Comparison of ENCODE assay signal across 10 cellular contexts in genomic region chr1:206679738-206680211, GRCh38.
A peak's percentile ranks its signal among the peaks of the same experiment; 100 is the strongest.
DNase-seq lines count a peak whose midpoint lies in the region; ATAC-seq and FAIRE-seq lines count a peak whose summit lies in the region.
"Had no signal": no experiment of that assay in that cellular context is flagged by ENCODE, and none has a peak within 500 bp of the region (broad histone marks: within the 10 kb centered on the region; RNA-seq: fewer than 3 reads in every experiment).

No MANE protein-coding gene starts in this region.

- no peaks in the 10 kb centered on the region for H3K27me3 Mint-ChIP-seq in memory B cell
- H3K27me3 Mint-ChIP-seq: central memory CD8-positive, alpha-beta T cell had no signal

- H3K36me3 Mint-ChIP-seq in memory B cell, result no peaks in the 10 kb centered on the region

- peak overlapping the region; percentile 21 for H3K27ac Mint-ChIP-seq in memory B cell

- H3K4me1 Mint-ChIP-seq in memory B cell, result peaks cover 49% of the 10 kb centered on the region

- in situ Hi-C loops in ACHN (cut with HindIII; ENCODE audit: low pct_ligation_motif_present, low pct_unique_long_range_greater_than_20kb, low sequenced_read_pairs), result no loop called here

- ATAC-seq in GM18867 (IDR thresholded peaks at IDR 0.05; ENCODE audit: unreplicated experiment) (peak; percentile 79), HG02571 (IDR thresholded peaks at IDR 0.05; ENCODE audit: unreplicated experiment) (peak; percentile 82), memory B cell (ENCODE audit: low read depth) (peak; percentile 97)
- ATAC-seq: SK-N-SH treated with all-trans-retinoic acid at 6 μM for 48 hours had no signal

- H3K9me3 Mint-ChIP-seq in memory B cell, result no peaks in the 10 kb centered on the region
- H3K9me3 Mint-ChIP-seq: central memory CD8-positive, alpha-beta T cell had no signal

- DNase-seq in Kasumi-1 (lab: John Stamatoyannopoulos, UW), result peak; percentile 17 to 63
- DNase-seq in memory B cell (ENCODE audit: low spot score in 2 of 2), result peak; percentile 47 to 68
- no peak for DNase-seq in NCI-H524 treated with DMSO at 0.1 percent for 48 hours (lab: John Stamatoyannopoulos, UW)
- no peak for DNase-seq in HTR-8/SVneo (ENCODE audit: insufficient read length, low spot score)
- no peak for DNase-seq in superior temporal gyrus (ENCODE audit: extremely low spot score)
- DNase-seq in ACHN, result no peak

- peak overlapping the region; percentile 72 for H3K4me3 Mint-ChIP-seq in memory B cell
- H3K4me3 Mint-ChIP-seq: central memory CD8-positive, alpha-beta T cell had no signal

- no peak for FAIRE-seq in HTR-8/SVneo (lab: Jason Lieb, UNC)

Comparison
In these comparisons a context has a peak if more than half of its experiments do, and no peak if none do; other contexts are left out.
1. DNase-seq: peak in Kasumi-1 (2 of 2) and memory B cell (2 of 2); none in NCI-H524 treated with DMSO at 0.1 percent for 48 hours (single experiment), HTR-8/SVneo (single experiment), superior temporal gyrus (single experiment) and ACHN (single experiment).
2. Peak in every context shown above with its lines, with median percentiles within 50 percentile points of each other: ATAC-seq.